Comparison of ENCODE assay signal across 10 cellular contexts in the genomic region with DNA sequence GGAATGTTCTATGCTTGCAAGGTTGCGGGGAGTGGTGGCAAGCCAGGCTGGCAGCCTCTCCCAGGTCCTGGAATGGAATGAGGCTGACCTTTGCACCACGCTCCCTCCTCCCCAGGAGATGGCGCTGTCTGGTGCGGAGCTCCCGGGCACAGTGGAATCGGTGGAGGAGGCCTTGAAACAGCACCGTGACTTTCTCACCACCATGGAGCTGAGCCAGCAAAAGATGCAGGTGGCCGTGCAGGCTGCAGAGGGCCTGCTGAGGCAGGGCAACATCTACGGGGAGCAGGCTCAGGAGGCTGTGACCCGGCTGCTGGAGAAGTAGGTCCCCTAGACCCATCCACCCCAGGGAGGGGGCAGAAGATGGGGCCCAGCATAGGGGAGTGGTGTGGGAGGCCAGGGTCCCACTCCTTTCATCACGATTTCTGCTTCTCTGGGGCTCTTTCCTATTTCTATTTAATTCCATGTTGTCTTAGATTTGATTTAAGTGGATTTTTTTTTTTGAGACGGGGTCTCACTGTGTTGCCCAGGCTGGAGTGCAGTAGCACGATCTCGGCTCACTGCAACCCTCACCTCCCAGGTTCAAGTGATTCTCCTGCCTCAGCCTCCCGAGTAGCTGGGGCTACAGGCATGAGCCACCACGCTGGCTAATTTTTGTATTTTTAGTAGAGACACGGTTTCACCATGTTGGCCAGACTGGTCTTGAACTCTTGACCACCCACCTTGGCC. TPM values are rescaled to one million over a fixed set of nuclear protein-coding genes. Genes with fewer than 3 reads are reported as not detected.
DNase-seq lines count a peak whose midpoint lies in the region; ATAC-seq and TF ChIP-seq lines count a peak whose summit lies in the region.
"Had no signal": no experiment of that assay in that cellular context is flagged by ENCODE, and none has a peak within 500 bp of the region (broad histone marks: within the 10 kb centered on the region; RNA-seq: fewer than 3 reads in every experiment).

No MANE protein-coding gene starts in this region.

- peak in 2 of 3 donors; percentile 32 to 39 for TF ChIP-seq CTCF in breast epithelium (IDR thresholded peaks at IDR 0.05)

- H3K4me3 ChIP-seq in breast epithelium, result no peak overlapping the region
- H3K4me3 ChIP-seq: ascending aorta; BLaER1 treated with 17β-estradiol and CSF1 and Interleukin-3, amounts not matched to agents 10 nM and 100 nM had no signal

- no peaks in the 10 kb centered on the region for H3K9me3 ChIP-seq in breast epithelium
- H3K9me3 ChIP-seq: ascending aorta; BLaER1 treated with 17β-estradiol and CSF1 and Interleukin-3, amounts not matched to agents 10 nM and 100 nM had no signal

- DNase-seq in NCI-H524 (lab: John Stamatoyannopoulos, UW) (peak; percentile 87 to 88), NCI-H524 treated with DMSO at 0.1 percent for 48 hours (lab: John Stamatoyannopoulos, UW) (no peak), NCI-H146 treated with DMSO at 0.1 percent for 48 hours (lab: John Stamatoyannopoulos, UW; ENCODE audit: unreplicated experiment) (peak; percentile 22), T-cell (peak in 27 of 34 experiments; percentile 9 to 44 (median 25)), breast epithelium (ENCODE audit: low spot score in 2 of 2) (no peak), kidney tubule cell (ENCODE audit: low spot score) (peak; percentile 80)
- peak; percentile 62 for DNase-seq in stimulated activated naive CD8-positive, alpha-beta T cell treated with anti-CD3 and anti-CD28 coated beads, Interleukin-15, Interleukin-2, amounts not matched to agents 100 U/mL and 50 U/mL, for 24 hours

- H3K27me3 ChIP-seq in breast epithelium, result peaks cover 0 to 10% of the 10 kb centered on the region in 2 donors
- H3K27me3 ChIP-seq: BLaER1 treated with 17β-estradiol and CSF1 and Interleukin-3, amounts not matched to agents 10 nM and 100 nM had no signal

- H3K4me1 ChIP-seq in breast epithelium, result no peaks in the 10 kb centered on the region
- H3K4me1 ChIP-seq: ascending aorta had no signal

- no peaks in the 10 kb centered on the region for H3K36me3 Mint-ChIP-seq in T-cell

- H3K36me3 ChIP-seq in breast epithelium, result no peaks in the 10 kb centered on the region
- H3K36me3 ChIP-seq: ascending aorta; BLaER1 treated with 17β-estradiol and CSF1 and Interleukin-3, amounts not matched to agents 10 nM and 100 nM had no signal

- intact Hi-C loops in breast epithelium (cut with DNase I; ENCODE audit: low total_unique reads), result no loop called here

- peaks cover 4 to 5% (median 5%) of the 10 kb centered on the region in 3 donors for H3K4me1 Mint-ChIP-seq in T-cell

- CTCF ChIA-PET in T-cell (lab: Charles Lee), result interaction anchor here (0.6 to 0.7 kb wide), 4 partner anchors 33 to 380 kb away, joined by 3 to 4 read pairs (median 4); no protein-coding TSS in a partner anchor

- H3K4me3 Mint-ChIP-seq in T-cell, result no peak overlapping the region

- POLR2A ChIA-PET in T-cell (lab: Charles Lee), result no interaction called here

- no peaks in the 10 kb centered on the region for H3K9me3 Mint-ChIP-seq in T-cell

- TF ChIP-seq POLR2A in breast epithelium (IDR thresholded peaks at IDR 0.05), result no peak

- peaks cover 16 to 23% of the 10 kb centered on the region in 2 donors for H3K27me3 Mint-ChIP-seq in T-cell

- no peak overlapping the region for H3K27ac ChIP-seq in breast epithelium
- H3K27ac ChIP-seq: ascending aorta; BLaER1 treated with 17β-estradiol and CSF1 and Interleukin-3, amounts not matched to agents 10 nM and 100 nM had no signal

- no peak overlapping the region for H3K27ac Mint-ChIP-seq in T-cell

- peak; percentile 43 to 78 (median 50) for ATAC-seq in T-cell (replicated peaks in 1 of 4)
- peak; percentile 76 for ATAC-seq in stimulated activated naive CD8-positive, alpha-beta T cell treated with anti-CD3 and anti-CD28 coated beads, Interleukin-15, Interleukin-2, amounts not matched to agents 100 U/mL and 50 U/mL, for 24 hours
- ATAC-seq in HG02938 (IDR thresholded peaks at IDR 0.05; ENCODE audit: unreplicated experiment), result no peak

RNA-seq across cellular contexts. Expression of gene SHKBP1, which starts 53.2 kb away (rescaled TPM):
- total RNA-seq in T-cell, result 100 to 1,000 TPM; 117 to 153 (median 142) TPM
- total RNA-seq in breast epithelium, result 10 to 100 TPM; 25.8 to 42.9 (median 34.1) TPM

RNA-seq across cellular contexts. Expression of gene SPTBN4, which starts 56.7 kb away (rescaled TPM):
- 1 to 10 TPM in 1 of 5 donors, under 1 TPM in 4; 0.37 to 1.2 (median 0.66) TPM for total RNA-seq in T-cell
- 1 to 10 TPM; 1.3 to 1.6 (median 1.6) TPM for total RNA-seq in breast epithelium

RNA-seq across cellular contexts. Expression of gene BLVRB, which starts 57.9 kb away (rescaled TPM):
- 10 to 100 TPM in 3 of 5 donors, 1 to 10 TPM in 2; 6.8 to 20.3 (median 16.4) TPM for total RNA-seq in T-cell
- total RNA-seq in breast epithelium, result 100 to 1,000 TPM; 206 to 322 (median 284) TPM

Comparison
In these comparisons a context has a peak if more than half of its experiments do, and no peak if none do; other contexts are left out.
1. DNase-seq: peak in NCI-H524 (2 of 2), NCI-H146 treated with DMSO at 0.1 percent for 48 hours (single experiment), T-cell (27 of 34), kidney tubule cell (single experiment) and stimulated activated naive CD8-positive, alpha-beta T cell treated with anti-CD3 and anti-CD28 coated beads, Interleukin-15, Interleukin-2, amounts not matched to agents 100 U/mL and 50 U/mL, for 24 hours (single experiment); none in NCI-H524 treated with DMSO at 0.1 percent for 48 hours (single experiment) and breast epithelium (0 of 2).
2. RNA of gene BLVRB, which starts 57.9 kb away (total RNA-seq): 206 to 322 TPM in breast epithelium; 6.8 to 20.3 TPM in T-cell; every median in the first group is over 4 times any median in the second.